Comparison of ENCODE assay signal across 20 cellular contexts in genomic region chr2:28442328-28442727, GRCh38.
"Had no signal": no experiment of that assay in that cellular context is flagged by ENCODE, and none has a peak within 500 bp of the region (broad histone marks: within the 10 kb centered on the region; RNA-seq: fewer than 3 reads in every experiment).

No MANE protein-coding gene starts in this region.

- H3K36me3 Mint-ChIP-seq: activated naive CD4-positive, alpha-beta T cell treated with anti-CD3 and anti-CD28 coated beads, Interleukin-2, amount 10 ng/mL, durations not matched to agents 7 days and 5 days; T-cell; WTC11 had no signal

- H3K4me3 Mint-ChIP-seq: activated CD8-positive, alpha-beta T cell treated with anti-CD3 and anti-CD28 coated beads for 36 hours; activated naive CD4-positive, alpha-beta T cell treated with anti-CD3 and anti-CD28 coated beads, Interleukin-2, amount 10 ng/mL, durations not matched to agents 7 days and 5 days; activated naive CD8-positive, alpha-beta T cell treated with anti-CD3 and anti-CD28 coated beads, Interleukin-2, amount 50 U/mL, for 24 hours; T-cell; WTC11 had no signal

- DNase-seq: activated CD4-positive, alpha-beta T cell treated with anti-CD3 and anti-CD28 coated beads for 48 hours; activated CD8-positive, alpha-beta T cell treated with anti-CD3 and anti-CD28 coated beads for 36 hours; activated effector memory CD4-positive, alpha-beta T cell treated with Interleukin-2 at 50 U/mL for 16 hours; activated naive CD4-positive, alpha-beta T cell treated with anti-CD3 and anti-CD28 coated beads, Interleukin-2, amount 10 ng/mL, durations not matched to agents 7 days and 5 days; activated naive CD8-positive, alpha-beta T cell treated with anti-CD3 and anti-CD28 coated beads, Interleukin-2, amount 50 U/mL, for 24 hours; activated T-cell treated with anti-CD3 and anti-CD28 coated beads, Interleukin-2, amount 50 U/mL, for 1 hour; anterior cingulate cortex; brain microvascular endothelial cell; effector CD4-positive, alpha-beta T cell; esophagus squamous epithelium; midbrain; occipital lobe; stimulated activated CD8-positive, alpha-beta memory T cell treated with anti-CD3 and anti-CD28 coated beads, Interleukin-4, amount 100 ng/mL, for 48 hours; stimulated activated naive CD4-positive, alpha-beta T cell treated with Interleukin-2 at 50 U/mL for 16 hours; T-cell; thyroid gland had no signal

- H3K79me2 ChIP-seq: hepatocyte had no signal

- H3K4me3 ChIP-seq: coronary artery, esophagus squamous epithelium, hepatocyte, lung, thyroid gland had no signal

- H3K27me3 ChIP-seq: brain microvascular endothelial cell, esophagus squamous epithelium, hepatocyte, thyroid gland had no signal

- H3K9me3 Mint-ChIP-seq: activated naive CD4-positive, alpha-beta T cell treated with anti-CD3 and anti-CD28 coated beads, Interleukin-2, amount 10 ng/mL, durations not matched to agents 7 days and 5 days; activated naive CD8-positive, alpha-beta T cell treated with anti-CD3 and anti-CD28 coated beads, Interleukin-2, amount 50 U/mL, for 24 hours; T-cell had no signal

- H3K27ac Mint-ChIP-seq: activated CD8-positive, alpha-beta T cell treated with anti-CD3 and anti-CD28 coated beads for 36 hours; activated naive CD4-positive, alpha-beta T cell treated with anti-CD3 and anti-CD28 coated beads, Interleukin-2, amount 10 ng/mL, durations not matched to agents 7 days and 5 days; activated naive CD8-positive, alpha-beta T cell treated with anti-CD3 and anti-CD28 coated beads, Interleukin-2, amount 50 U/mL, for 24 hours; T-cell; WTC11 had no signal

- H3K4me2 ChIP-seq: hepatocyte had no signal

- H3K9me3 ChIP-seq: esophagus squamous epithelium, thyroid gland had no signal

- H3K36me3 ChIP-seq: brain microvascular endothelial cell, esophagus squamous epithelium, thyroid gland had no signal

- H3K27me3 Mint-ChIP-seq: activated CD8-positive, alpha-beta T cell treated with anti-CD3 and anti-CD28 coated beads for 36 hours; activated naive CD8-positive, alpha-beta T cell treated with anti-CD3 and anti-CD28 coated beads, Interleukin-2, amount 50 U/mL, for 24 hours; T-cell had no signal

- H3K4me1 Mint-ChIP-seq: activated naive CD4-positive, alpha-beta T cell treated with anti-CD3 and anti-CD28 coated beads, Interleukin-2, amount 10 ng/mL, durations not matched to agents 7 days and 5 days; T-cell; WTC11 had no signal

- H2AFZ ChIP-seq: hepatocyte had no signal

- H3K27ac ChIP-seq: brain microvascular endothelial cell, coronary artery, esophagus squamous epithelium, hepatocyte, thyroid gland had no signal

- ATAC-seq: activated CD8-positive, alpha-beta T cell treated with anti-CD3 and anti-CD28 coated beads for 36 hours; activated naive CD8-positive, alpha-beta T cell treated with anti-CD3 and anti-CD28 coated beads, Interleukin-2, amount 50 U/mL, for 24 hours; T-cell; WTC11 had no signal
